ENCODE assay signal across 25 cellular contexts in the genomic region with DNA sequence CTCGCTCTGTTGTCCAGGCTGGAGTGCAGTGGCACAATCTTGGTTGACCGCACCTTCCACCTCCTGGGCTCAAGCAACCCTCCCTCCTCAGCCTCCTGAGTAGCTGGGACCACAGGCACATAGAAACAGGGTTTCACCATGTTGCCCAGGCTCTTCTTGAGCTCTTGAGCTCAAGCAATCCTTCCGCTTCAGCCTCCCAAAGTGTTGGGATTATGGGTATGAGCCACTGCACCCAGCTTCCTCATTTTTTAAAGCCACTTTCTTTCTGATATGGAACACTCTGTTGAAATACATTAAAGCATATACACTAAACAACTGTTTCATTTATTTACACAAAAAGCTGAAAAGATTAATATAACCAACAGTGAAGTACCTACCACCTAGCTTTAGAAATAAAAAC.
"Had no signal": no experiment of that assay in that cellular context is flagged by ENCODE, and none has a peak within 500 bp of the region (broad histone marks: within the 10 kb centered on the region; RNA-seq: fewer than 3 reads in every experiment).

No MANE protein-coding gene starts in this region.

- H3K36me3 ChIP-seq: breast epithelium had no signal

- DNase-seq: activated CD4-positive, alpha-beta T cell treated with anti-CD3 and anti-CD28 coated beads for 36 hours; activated CD4-positive, CD25-positive, alpha-beta regulatory T cell; activated CD8-positive, alpha-beta memory T cell treated with anti-CD3 and anti-CD28 coated beads, Interleukin-2, amount 10 ng/mL, durations not matched to agents 7 days and 5 days; activated CD8-positive, alpha-beta T cell treated with anti-CD3 and anti-CD28 coated beads, Interleukin-2, amount 10 ng/mL, durations not matched to agents 7 days and 5 days; activated naive CD4-positive, alpha-beta T cell; activated T-cell treated with anti-CD3 and anti-CD28 coated beads, Interleukin-2, amount 50 U/mL, for 48 hours; central memory CD4-positive, alpha-beta T cell; endodermal cell; foreskin fibroblast; heart left ventricle; kidney glomerular epithelial cell; left lung; mesendoderm; stimulated activated CD4-positive, alpha-beta T cell treated with anti-CD3 and anti-CD28 coated beads, Interleukin-12 subunit alpha, Interleukin-12 subunit beta, amount 100 ng/mL, for 4 hours; stimulated activated CD4-positive, alpha-beta T cell treated with anti-CD3 and anti-CD28 coated beads, Interleukin-4, amount 100 ng/mL, for 24 hours; substantia nigra; T-helper 2 cell had no signal

- H3K27me3 ChIP-seq: breast epithelium, heart left ventricle, left lung, upper lobe of left lung had no signal

- H3K4me1 ChIP-seq: breast epithelium had no signal

- H3K4me3 ChIP-seq: breast epithelium, heart left ventricle, left lung, lung, skin epidermis, upper lobe of left lung had no signal

- H3K9me3 ChIP-seq: breast epithelium, left lung, upper lobe of left lung had no signal

- H3K27ac ChIP-seq: breast epithelium, left lung, skin epidermis had no signal

- ATAC-seq: activated CD4-positive, alpha-beta T cell treated with anti-CD3 and anti-CD28 coated beads for 36 hours; activated CD8-positive, alpha-beta memory T cell treated with anti-CD3 and anti-CD28 coated beads, Interleukin-2, amount 10 ng/mL, durations not matched to agents 7 days and 5 days; activated CD8-positive, alpha-beta T cell treated with anti-CD3 and anti-CD28 coated beads, Interleukin-2, amount 10 ng/mL, durations not matched to agents 7 days and 5 days; activated naive CD4-positive, alpha-beta T cell treated with anti-CD3 and anti-CD28 coated beads, Interleukin-2, amount 50 U/mL, for 72 hours; esophagus mucosa; heart left ventricle; left lung; sciatic nerve; stimulated activated effector memory CD8-positive, alpha-beta T cell treated with anti-CD3 and anti-CD28 coated beads, Interleukin-12 subunit alpha, Interleukin-12 subunit beta, amount 100 ng/mL, for 72 hours had no signal
